Comparison of ENCODE assay signal across 4 cellular contexts in genomic region chr12:57053146-57053545, GRCh38. TPM values are rescaled to one million over a fixed set of nuclear protein-coding genes. Genes with fewer than 3 reads are reported as not detected.
"Had no signal": no experiment of that assay in that cellular context is flagged by ENCODE, and none has a peak within 500 bp of the region (broad histone marks: within the 10 kb centered on the region; RNA-seq: fewer than 3 reads in every experiment).

No MANE protein-coding gene starts in this region.

RNA-seq across cellular contexts. Expression of gene MYO1A, which starts 3.2 kb away (rescaled TPM):
- total RNA-seq: HT1080 had no signal
- polyA plus RNA-seq: IgD-negative memory B cell, IMR-90 had no signal

RNA-seq across cellular contexts. Expression of gene TAC3, which starts 36.8 kb away (rescaled TPM):
- total RNA-seq: HT-29, HT1080, IMR-90 had no signal
- polyA plus RNA-seq: IgD-negative memory B cell had no signal
